8 cellular contexts compared by ENCODE assay signal in the genomic region with DNA sequence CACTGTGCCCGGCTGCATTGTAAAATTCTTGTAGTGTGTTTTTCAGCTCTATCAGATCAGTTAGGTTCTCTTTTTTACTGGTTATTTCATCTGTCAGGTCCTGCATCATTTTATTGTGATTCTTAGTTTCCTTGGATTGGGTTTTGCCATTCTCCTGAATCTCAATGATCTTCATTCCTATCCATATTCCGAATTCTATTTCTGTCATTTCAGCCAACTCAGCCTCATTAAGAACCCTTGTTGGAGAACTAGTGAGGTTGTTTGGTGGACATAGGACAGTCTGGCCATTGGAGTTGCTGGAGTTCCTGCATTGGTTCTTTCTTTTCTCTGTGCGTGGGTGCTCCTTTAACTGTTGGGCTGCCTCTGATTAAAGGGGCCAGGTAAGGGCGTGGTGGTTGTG. TPM values are rescaled to one million over a fixed set of nuclear protein-coding genes. Genes with fewer than 3 reads are reported as not detected.
"Had no signal": no experiment of that assay in that cellular context is flagged by ENCODE, and none has a peak within 500 bp of the region (broad histone marks: within the 10 kb centered on the region; RNA-seq: fewer than 3 reads in every experiment).

No MANE protein-coding gene starts in this region.

- DNase-seq: IMR-90, KBM-7, KG1 had no signal

- H3K9ac ChIP-seq: KMS-11 had no signal

- H3K4me3 Mint-ChIP-seq: IgD-negative memory B cell had no signal

- FAIRE-seq: HepG2, HTR-8/SVneo had no signal

- ATAC-seq: HepG2 had no signal

- H3K27ac Mint-ChIP-seq: IgD-negative memory B cell had no signal

- H3K27ac ChIP-seq: HL-60, KMS-11 had no signal

- H3K9me3 Mint-ChIP-seq: IgD-negative memory B cell had no signal

- H3K4me2 ChIP-seq: KMS-11 had no signal

RNA-seq across cellular contexts. Expression of gene C1S, which starts 5.6 kb away (rescaled TPM):
- polyA plus RNA-seq: IgD-negative memory B cell had no signal

RNA-seq across cellular contexts. Expression of gene C1R, which starts 37.3 kb away (rescaled TPM):
- polyA plus RNA-seq: IgD-negative memory B cell had no signal
